1 cellular context compared by ENCODE assay signal in genomic region chr5:81506900-81507588, GRCh38.
TF ChIP-seq lines count a peak whose summit lies in the region.

No MANE protein-coding gene starts in this region.

TF ChIP-seq in GM12878, 131 proteins besides CTCF, POLR2A, EP300 and RAD21 (continued from another document):
- TF ChIP-seq, protein P1, sequence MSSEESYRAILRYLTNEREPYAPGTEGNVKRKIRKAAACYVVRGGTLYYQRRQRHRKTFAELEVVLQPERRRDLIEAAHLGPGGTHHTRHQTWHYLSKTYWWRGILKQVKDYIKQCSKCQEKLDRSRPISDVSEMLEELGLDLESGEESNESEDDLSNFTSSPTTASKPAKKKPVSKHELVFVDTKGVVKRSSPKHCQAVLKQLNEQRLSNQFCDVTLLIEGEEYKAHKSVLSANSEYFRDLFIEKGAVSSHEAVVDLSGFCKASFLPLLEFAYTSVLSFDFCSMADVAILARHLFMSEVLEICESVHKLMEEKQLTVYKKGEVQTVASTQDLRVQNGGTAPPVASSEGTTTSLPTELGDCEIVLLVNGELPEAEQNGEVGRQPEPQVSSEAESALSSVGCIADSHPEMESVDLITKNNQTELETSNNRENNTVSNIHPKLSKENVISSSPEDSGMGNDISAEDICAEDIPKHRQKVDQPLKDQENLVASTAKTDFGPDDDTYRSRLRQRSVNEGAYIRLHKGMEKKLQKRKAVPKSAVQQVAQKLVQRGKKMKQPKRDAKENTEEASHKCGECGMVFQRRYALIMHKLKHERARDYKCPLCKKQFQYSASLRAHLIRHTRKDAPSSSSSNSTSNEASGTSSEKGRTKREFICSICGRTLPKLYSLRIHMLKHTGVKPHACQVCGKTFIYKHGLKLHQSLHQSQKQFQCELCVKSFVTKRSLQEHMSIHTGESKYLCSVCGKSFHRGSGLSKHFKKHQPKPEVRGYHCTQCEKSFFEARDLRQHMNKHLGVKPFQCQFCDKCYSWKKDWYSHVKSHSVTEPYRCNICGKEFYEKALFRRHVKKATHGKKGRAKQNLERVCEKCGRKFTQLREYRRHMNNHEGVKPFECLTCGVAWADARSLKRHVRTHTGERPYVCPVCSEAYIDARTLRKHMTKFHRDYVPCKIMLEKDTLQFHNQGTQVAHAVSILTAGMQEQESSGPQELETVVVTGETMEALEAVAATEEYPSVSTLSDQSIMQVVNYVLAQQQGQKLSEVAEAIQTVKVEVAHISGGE (CRISPR knock-in tag; IDR thresholded peaks at IDR 0.05), result no peak
- TF ChIP-seq SUPT20H (IDR thresholded peaks at IDR 0.05; ENCODE audit: borderline replicate concordance, control insufficient read depth, low read depth, low read length), result no peak
- no peak for TF ChIP-seq MYC (IDR thresholded peaks at IDR 0.05; ENCODE audit: insufficient read depth, insufficient read length, insufficient replicate concordance, low read length, severe bottlenecking)
- no peak for TF ChIP-seq FOS (IDR thresholded peaks at IDR 0.05; ENCODE audit: borderline replicate concordance, extremely low read depth, insufficient read length)
- no peak for TF ChIP-seq KDM1A (IDR thresholded peaks at IDR 0.05; ENCODE audit: borderline replicate concordance)
